In the genomic region with DNA sequence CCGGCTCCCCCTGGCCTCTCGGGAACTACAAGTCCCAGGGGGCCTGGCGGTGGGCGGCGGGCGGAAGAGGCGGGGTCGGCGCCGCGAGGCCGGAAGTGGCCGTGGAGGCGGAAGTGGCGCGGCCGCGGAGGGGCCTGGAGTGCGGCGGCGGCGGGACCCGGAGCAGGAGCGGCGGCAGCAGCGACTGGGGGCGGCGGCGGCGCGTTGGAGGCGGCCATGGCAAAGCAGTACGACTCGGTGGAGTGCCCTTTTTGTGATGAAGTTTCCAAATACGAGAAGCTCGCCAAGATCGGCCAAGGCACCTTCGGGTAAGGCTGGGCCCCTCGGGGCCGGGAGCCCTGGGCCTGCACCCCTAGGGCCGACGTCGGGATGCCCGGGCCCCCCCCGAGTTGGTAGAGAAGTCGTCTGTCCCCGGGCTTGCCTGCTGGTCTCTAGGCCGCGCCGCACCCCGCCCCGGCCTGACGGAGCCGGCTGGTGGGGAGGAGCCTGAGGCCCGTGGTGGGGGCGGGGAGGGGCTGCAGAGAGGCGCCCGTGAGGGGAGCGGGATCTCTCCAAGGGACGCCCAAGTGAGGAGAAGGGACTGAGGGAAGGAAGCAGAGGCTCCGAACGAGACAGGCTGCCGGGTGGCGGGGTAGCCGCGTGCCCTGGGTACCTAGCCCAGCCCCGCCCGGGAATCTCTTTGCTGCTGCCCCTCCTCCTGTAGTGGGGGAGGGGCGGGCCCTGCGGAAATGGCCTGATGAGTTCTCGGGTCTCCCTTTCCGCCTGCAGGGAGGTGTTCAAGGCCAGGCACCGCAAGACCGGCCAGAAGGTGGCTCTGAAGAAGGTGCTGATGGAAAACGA, we compare ENCODE assay signal across 1 cellular context.
TF ChIP-seq lines count a peak whose summit lies in the region.

A gene (plus strand): TSS at position 102 of the 840 bp plus-strand sequence. CDS start 115 bp downstream, at position 217.

TF ChIP-seq in K562, 482 proteins besides CTCF, POLR2A, EP300 and RAD21 (continued from another document and continues in another):
- TF ChIP-seq, protein P1, sequence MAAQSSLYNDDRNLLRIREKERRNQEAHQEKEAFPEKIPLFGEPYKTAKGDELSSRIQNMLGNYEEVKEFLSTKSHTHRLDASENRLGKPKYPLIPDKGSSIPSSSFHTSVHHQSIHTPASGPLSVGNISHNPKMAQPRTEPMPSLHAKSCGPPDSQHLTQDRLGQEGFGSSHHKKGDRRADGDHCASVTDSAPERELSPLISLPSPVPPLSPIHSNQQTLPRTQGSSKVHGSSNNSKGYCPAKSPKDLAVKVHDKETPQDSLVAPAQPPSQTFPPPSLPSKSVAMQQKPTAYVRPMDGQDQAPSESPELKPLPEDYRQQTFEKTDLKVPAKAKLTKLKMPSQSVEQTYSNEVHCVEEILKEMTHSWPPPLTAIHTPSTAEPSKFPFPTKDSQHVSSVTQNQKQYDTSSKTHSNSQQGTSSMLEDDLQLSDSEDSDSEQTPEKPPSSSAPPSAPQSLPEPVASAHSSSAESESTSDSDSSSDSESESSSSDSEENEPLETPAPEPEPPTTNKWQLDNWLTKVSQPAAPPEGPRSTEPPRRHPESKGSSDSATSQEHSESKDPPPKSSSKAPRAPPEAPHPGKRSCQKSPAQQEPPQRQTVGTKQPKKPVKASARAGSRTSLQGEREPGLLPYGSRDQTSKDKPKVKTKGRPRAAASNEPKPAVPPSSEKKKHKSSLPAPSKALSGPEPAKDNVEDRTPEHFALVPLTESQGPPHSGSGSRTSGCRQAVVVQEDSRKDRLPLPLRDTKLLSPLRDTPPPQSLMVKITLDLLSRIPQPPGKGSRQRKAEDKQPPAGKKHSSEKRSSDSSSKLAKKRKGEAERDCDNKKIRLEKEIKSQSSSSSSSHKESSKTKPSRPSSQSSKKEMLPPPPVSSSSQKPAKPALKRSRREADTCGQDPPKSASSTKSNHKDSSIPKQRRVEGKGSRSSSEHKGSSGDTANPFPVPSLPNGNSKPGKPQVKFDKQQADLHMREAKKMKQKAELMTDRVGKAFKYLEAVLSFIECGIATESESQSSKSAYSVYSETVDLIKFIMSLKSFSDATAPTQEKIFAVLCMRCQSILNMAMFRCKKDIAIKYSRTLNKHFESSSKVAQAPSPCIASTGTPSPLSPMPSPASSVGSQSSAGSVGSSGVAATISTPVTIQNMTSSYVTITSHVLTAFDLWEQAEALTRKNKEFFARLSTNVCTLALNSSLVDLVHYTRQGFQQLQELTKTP (IDR thresholded peaks at IDR 0.05; ENCODE audit: low read depth in 1 of 2, partially characterized antibody in 2 of 2): no peak
- TF ChIP-seq RAD51 (IDR thresholded peaks at IDR 0.05; ENCODE audit: borderline replicate concordance, low read depth): no peak
- TF ChIP-seq KLF13 (tag; IDR thresholded peaks at IDR 0.05; ENCODE audit: borderline replicate concordance, low read depth): peak; percentile 39; the same call in 1 of the 2 replicates
- peak; percentile 89 for TF ChIP-seq POLR2G (IDR thresholded peaks at IDR 0.05; ENCODE audit: low read depth, low read length)
- no peak for TF ChIP-seq ZNF41 (CRISPR knock-in tag; conservative IDR thresholded peaks at IDR 0.05)
- TF ChIP-seq RFX1 (IDR thresholded peaks at IDR 0.05): no peak
- TF ChIP-seq HDAC1 (IDR thresholded peaks at IDR 0.05): peak in 1 of 2 experiments; percentile 72; a peak in 1 of 4 replicates
- TF ChIP-seq, protein P2, sequence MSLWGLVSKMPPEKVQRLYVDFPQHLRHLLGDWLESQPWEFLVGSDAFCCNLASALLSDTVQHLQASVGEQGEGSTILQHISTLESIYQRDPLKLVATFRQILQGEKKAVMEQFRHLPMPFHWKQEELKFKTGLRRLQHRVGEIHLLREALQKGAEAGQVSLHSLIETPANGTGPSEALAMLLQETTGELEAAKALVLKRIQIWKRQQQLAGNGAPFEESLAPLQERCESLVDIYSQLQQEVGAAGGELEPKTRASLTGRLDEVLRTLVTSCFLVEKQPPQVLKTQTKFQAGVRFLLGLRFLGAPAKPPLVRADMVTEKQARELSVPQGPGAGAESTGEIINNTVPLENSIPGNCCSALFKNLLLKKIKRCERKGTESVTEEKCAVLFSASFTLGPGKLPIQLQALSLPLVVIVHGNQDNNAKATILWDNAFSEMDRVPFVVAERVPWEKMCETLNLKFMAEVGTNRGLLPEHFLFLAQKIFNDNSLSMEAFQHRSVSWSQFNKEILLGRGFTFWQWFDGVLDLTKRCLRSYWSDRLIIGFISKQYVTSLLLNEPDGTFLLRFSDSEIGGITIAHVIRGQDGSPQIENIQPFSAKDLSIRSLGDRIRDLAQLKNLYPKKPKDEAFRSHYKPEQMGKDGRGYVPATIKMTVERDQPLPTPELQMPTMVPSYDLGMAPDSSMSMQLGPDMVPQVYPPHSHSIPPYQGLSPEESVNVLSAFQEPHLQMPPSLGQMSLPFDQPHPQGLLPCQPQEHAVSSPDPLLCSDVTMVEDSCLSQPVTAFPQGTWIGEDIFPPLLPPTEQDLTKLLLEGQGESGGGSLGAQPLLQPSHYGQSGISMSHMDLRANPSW (CRISPR knock-in tag; IDR thresholded peaks at IDR 0.05): 0 out of 2 replicates have a peak, but pooled peaks have one; percentile 33
- TF ChIP-seq TARDBP (IDR thresholded peaks at IDR 0.05): 0 out of 2 replicates have a peak, but pooled peaks have one; percentile 32
- peak; percentile 75 for TF ChIP-seq PHF8 (IDR thresholded peaks at IDR 0.05; ENCODE audit: borderline replicate concordance, low read length)
- TF ChIP-seq RBM17 (IDR thresholded peaks at IDR 0.05; ENCODE audit: borderline replicate concordance, low read depth, low read length): no peak
- peak; percentile 65 for TF ChIP-seq EGR1 (conservative IDR thresholded peaks at IDR 0.05)
- TF ChIP-seq, protein P3, sequence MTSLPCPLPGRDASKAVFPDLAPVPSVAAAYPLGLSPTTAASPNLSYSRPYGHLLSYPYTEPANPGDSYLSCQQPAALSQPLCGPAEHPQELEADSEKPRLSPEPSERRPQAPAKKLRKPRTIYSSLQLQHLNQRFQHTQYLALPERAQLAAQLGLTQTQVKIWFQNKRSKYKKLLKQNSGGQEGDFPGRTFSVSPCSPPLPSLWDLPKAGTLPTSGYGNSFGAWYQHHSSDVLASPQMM (CRISPR knock-in tag; IDR thresholded peaks at IDR 0.05): no peak
- no peak for TF ChIP-seq ZNF146 (CRISPR knock-in tag; IDR thresholded peaks at IDR 0.05; ENCODE audit: unreplicated experiment)
- TF ChIP-seq ZBTB1 (CRISPR knock-in tag; IDR thresholded peaks at IDR 0.05; ENCODE audit: borderline replicate concordance, low read depth): peak; percentile 60; the same call in 1 of the 2 replicates
- TF ChIP-seq, protein P4, sequence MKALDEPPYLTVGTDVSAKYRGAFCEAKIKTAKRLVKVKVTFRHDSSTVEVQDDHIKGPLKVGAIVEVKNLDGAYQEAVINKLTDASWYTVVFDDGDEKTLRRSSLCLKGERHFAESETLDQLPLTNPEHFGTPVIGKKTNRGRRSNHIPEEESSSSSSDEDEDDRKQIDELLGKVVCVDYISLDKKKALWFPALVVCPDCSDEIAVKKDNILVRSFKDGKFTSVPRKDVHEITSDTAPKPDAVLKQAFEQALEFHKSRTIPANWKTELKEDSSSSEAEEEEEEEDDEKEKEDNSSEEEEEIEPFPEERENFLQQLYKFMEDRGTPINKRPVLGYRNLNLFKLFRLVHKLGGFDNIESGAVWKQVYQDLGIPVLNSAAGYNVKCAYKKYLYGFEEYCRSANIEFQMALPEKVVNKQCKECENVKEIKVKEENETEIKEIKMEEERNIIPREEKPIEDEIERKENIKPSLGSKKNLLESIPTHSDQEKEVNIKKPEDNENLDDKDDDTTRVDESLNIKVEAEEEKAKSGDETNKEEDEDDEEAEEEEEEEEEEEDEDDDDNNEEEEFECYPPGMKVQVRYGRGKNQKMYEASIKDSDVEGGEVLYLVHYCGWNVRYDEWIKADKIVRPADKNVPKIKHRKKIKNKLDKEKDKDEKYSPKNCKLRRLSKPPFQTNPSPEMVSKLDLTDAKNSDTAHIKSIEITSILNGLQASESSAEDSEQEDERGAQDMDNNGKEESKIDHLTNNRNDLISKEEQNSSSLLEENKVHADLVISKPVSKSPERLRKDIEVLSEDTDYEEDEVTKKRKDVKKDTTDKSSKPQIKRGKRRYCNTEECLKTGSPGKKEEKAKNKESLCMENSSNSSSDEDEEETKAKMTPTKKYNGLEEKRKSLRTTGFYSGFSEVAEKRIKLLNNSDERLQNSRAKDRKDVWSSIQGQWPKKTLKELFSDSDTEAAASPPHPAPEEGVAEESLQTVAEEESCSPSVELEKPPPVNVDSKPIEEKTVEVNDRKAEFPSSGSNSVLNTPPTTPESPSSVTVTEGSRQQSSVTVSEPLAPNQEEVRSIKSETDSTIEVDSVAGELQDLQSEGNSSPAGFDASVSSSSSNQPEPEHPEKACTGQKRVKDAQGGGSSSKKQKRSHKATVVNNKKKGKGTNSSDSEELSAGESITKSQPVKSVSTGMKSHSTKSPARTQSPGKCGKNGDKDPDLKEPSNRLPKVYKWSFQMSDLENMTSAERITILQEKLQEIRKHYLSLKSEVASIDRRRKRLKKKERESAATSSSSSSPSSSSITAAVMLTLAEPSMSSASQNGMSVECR (CRISPR knock-in tag; IDR thresholded peaks at IDR 0.05): peak; percentile 78
- no peak for TF ChIP-seq ZNF347 (CRISPR knock-in tag; IDR thresholded peaks at IDR 0.05; ENCODE audit: low read depth)
- TF ChIP-seq, protein P5, sequence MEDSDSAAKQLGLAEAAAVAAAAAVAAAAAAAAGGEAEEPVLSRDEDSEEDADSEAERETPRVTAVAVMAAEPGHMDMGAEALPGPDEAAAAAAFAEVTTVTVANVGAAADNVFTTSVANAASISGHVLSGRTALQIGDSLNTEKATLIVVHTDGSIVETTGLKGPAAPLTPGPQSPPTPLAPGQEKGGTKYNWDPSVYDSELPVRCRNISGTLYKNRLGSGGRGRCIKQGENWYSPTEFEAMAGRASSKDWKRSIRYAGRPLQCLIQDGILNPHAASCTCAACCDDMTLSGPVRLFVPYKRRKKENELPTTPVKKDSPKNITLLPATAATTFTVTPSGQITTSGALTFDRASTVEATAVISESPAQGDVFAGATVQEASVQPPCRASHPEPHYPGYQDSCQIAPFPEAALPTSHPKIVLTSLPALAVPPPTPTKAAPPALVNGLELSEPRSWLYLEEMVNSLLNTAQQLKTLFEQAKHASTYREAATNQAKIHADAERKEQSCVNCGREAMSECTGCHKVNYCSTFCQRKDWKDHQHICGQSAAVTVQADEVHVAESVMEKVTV (CRISPR knock-in tag; IDR thresholded peaks at IDR 0.05): 0 out of 2 replicates have a peak, but pooled peaks have one; percentile 39
- peak; percentile 42; the same call in 1 of the 2 replicates for TF ChIP-seq SIN3B (IDR thresholded peaks at IDR 0.05; ENCODE audit: low read depth)
- TF ChIP-seq PURB (CRISPR knock-in tag; IDR thresholded peaks at IDR 0.05; ENCODE audit: low read depth): no peak
- TF ChIP-seq, protein P6, sequence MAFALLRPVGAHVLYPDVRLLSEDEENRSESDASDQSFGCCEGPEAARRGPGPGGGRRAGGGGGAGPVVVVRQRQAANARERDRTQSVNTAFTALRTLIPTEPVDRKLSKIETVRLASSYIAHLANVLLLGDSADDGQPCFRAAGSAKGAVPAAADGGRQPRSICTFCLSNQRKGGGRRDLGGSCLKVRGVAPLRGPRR (CRISPR knock-in tag; IDR thresholded peaks at IDR 0.05): no peak
- TF ChIP-seq MYC (IDR thresholded peaks at IDR 0.05; ENCODE audit: low read depth, low read length): peak; percentile 69
- peak; percentile 49; the same call in 1 of the 2 replicates for TF ChIP-seq MYC (CRISPR knock-in tag; IDR thresholded peaks at IDR 0.05; ENCODE audit: borderline replicate concordance, low read depth)
- no peak for TF ChIP-seq ZSCAN32 (CRISPR knock-in tag; IDR thresholded peaks at IDR 0.05)
- TF ChIP-seq SMC3 (conservative IDR thresholded peaks at IDR 0.05; ENCODE audit: insufficient read depth, low read depth, low read length): peak; percentile 51
- TF ChIP-seq ZNF583 (CRISPR knock-in tag; IDR thresholded peaks at IDR 0.05): no peak
- 0 out of 2 replicates have a peak, but pooled peaks have one; percentile 36 for TF ChIP-seq ESRRA (IDR thresholded peaks at IDR 0.05; ENCODE audit: borderline replicate concordance, low read depth)
- no peak for TF ChIP-seq DNMT1 (IDR thresholded peaks at IDR 0.05)
- no peak for TF ChIP-seq ZNF253 (CRISPR knock-in tag; conservative IDR thresholded peaks at IDR 0.05)
- TF ChIP-seq, protein P7, sequence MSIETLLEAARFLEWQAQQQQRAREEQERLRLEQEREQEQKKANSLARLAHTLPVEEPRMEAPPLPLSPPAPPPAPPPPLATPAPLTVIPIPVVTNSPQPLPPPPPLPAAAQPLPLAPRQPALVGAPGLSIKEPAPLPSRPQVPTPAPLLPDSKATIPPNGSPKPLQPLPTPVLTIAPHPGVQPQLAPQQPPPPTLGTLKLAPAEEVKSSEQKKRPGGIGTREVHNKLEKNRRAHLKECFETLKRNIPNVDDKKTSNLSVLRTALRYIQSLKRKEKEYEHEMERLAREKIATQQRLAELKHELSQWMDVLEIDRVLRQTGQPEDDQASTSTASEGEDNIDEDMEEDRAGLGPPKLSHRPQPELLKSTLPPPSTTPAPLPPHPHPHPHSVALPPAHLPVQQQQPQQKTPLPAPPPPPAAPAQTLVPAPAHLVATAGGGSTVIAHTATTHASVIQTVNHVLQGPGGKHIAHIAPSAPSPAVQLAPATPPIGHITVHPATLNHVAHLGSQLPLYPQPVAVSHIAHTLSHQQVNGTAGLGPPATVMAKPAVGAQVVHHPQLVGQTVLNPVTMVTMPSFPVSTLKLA (conservative IDR thresholded peaks at IDR 0.05): peak; percentile 82 to 89
- TF ChIP-seq FOS (IDR thresholded peaks at IDR 0.05; ENCODE audit: extremely low read depth, insufficient read length): no peak
- TF ChIP-seq MYNN (IDR thresholded peaks at IDR 0.05): no peak
- no peak for TF ChIP-seq MYNN (CRISPR knock-in tag; IDR thresholded peaks at IDR 0.05)
- TF ChIP-seq POLR2AphosphoS5 (IDR thresholded peaks at IDR 0.05; ENCODE audit: control insufficient read depth, insufficient read depth, low read depth, low read length): 0 out of 2 replicates have a peak, but pooled peaks have one; percentile 49
- no peak for TF ChIP-seq ZNF644 (tag; IDR thresholded peaks at IDR 0.05; ENCODE audit: low read depth)
- no peak for TF ChIP-seq ZNF23 (CRISPR knock-in tag; IDR thresholded peaks at IDR 0.05)
- no peak for TF ChIP-seq ZNF444 (CRISPR knock-in tag; IDR thresholded peaks at IDR 0.05)
- TF ChIP-seq RUNX1 (IDR thresholded peaks at IDR 0.05; ENCODE audit: low read depth): no peak
- TF ChIP-seq HMGN3 (IDR thresholded peaks at IDR 0.05; ENCODE audit: borderline replicate concordance, extremely low read depth, insufficient read length, low read depth, low read length): peak; percentile 20
- TF ChIP-seq DIDO1 (tag; IDR thresholded peaks at IDR 0.05; ENCODE audit: low read depth): no peak
- TF ChIP-seq, protein P8, sequence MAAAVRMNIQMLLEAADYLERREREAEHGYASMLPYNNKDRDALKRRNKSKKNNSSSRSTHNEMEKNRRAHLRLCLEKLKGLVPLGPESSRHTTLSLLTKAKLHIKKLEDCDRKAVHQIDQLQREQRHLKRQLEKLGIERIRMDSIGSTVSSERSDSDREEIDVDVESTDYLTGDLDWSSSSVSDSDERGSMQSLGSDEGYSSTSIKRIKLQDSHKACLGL (CRISPR knock-in tag; IDR thresholded peaks at IDR 0.05; ENCODE audit: borderline replicate concordance, poor library complexity, severe bottlenecking): no peak
- TF ChIP-seq, protein P9, sequence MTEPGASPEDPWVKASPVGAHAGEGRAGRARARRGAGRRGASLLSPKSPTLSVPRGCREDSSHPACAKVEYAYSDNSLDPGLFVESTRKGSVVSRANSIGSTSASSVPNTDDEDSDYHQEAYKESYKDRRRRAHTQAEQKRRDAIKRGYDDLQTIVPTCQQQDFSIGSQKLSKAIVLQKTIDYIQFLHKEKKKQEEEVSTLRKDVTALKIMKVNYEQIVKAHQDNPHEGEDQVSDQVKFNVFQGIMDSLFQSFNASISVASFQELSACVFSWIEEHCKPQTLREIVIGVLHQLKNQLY (CRISPR knock-in tag; conservative IDR thresholded peaks at IDR 0.05): no peak
